Comparison of ENCODE assay signal across 1 cellular context in genomic region chr9:87120610-87121009, GRCh38.
TF ChIP-seq lines count a peak whose summit lies in the region.

No MANE protein-coding gene starts in this region.

TF ChIP-seq in SK-N-SH, 30 proteins besides CTCF, POLR2A, EP300 and RAD21 (continued from another document):
- TF ChIP-seq NRF1 (IDR thresholded peaks at IDR 0.05; ENCODE audit: low read depth, low read length): no peak
- TF ChIP-seq, protein P1, sequence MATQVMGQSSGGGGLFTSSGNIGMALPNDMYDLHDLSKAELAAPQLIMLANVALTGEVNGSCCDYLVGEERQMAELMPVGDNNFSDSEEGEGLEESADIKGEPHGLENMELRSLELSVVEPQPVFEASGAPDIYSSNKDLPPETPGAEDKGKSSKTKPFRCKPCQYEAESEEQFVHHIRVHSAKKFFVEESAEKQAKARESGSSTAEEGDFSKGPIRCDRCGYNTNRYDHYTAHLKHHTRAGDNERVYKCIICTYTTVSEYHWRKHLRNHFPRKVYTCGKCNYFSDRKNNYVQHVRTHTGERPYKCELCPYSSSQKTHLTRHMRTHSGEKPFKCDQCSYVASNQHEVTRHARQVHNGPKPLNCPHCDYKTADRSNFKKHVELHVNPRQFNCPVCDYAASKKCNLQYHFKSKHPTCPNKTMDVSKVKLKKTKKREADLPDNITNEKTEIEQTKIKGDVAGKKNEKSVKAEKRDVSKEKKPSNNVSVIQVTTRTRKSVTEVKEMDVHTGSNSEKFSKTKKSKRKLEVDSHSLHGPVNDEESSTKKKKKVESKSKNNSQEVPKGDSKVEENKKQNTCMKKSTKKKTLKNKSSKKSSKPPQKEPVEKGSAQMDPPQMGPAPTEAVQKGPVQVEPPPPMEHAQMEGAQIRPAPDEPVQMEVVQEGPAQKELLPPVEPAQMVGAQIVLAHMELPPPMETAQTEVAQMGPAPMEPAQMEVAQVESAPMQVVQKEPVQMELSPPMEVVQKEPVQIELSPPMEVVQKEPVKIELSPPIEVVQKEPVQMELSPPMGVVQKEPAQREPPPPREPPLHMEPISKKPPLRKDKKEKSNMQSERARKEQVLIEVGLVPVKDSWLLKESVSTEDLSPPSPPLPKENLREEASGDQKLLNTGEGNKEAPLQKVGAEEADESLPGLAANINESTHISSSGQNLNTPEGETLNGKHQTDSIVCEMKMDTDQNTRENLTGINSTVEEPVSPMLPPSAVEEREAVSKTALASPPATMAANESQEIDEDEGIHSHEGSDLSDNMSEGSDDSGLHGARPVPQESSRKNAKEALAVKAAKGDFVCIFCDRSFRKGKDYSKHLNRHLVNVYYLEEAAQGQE (IDR thresholded peaks at IDR 0.05; ENCODE audit: low read depth, low read length): no peak
- TF ChIP-seq, protein P2, sequence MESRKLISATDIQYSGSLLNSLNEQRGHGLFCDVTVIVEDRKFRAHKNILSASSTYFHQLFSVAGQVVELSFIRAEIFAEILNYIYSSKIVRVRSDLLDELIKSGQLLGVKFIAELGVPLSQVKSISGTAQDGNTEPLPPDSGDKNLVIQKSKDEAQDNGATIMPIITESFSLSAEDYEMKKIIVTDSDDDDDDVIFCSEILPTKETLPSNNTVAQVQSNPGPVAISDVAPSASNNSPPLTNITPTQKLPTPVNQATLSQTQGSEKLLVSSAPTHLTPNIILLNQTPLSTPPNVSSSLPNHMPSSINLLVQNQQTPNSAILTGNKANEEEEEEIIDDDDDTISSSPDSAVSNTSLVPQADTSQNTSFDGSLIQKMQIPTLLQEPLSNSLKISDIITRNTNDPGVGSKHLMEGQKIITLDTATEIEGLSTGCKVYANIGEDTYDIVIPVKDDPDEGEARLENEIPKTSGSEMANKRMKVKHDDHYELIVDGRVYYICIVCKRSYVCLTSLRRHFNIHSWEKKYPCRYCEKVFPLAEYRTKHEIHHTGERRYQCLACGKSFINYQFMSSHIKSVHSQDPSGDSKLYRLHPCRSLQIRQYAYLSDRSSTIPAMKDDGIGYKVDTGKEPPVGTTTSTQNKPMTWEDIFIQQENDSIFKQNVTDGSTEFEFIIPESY (IDR thresholded peaks at IDR 0.05; ENCODE audit: borderline replicate concordance, low read depth): no peak
- no peak for TF ChIP-seq YY1 (IDR thresholded peaks at IDR 0.05; ENCODE audit: low read depth)
- no peak for TF ChIP-seq FOSL2 (IDR thresholded peaks at IDR 0.05; ENCODE audit: borderline replicate concordance, low read depth)
- TF ChIP-seq RXRA (IDR thresholded peaks at IDR 0.05; ENCODE audit: borderline replicate concordance, low read depth): no peak
- TF ChIP-seq POLR2AphosphoS5 (IDR thresholded peaks at IDR 0.05; ENCODE audit: low read depth, low read length): no peak
- TF ChIP-seq MEF2A (IDR thresholded peaks at IDR 0.05; ENCODE audit: borderline replicate concordance, low read depth): no peak
- no peak for TF ChIP-seq GABPA (IDR thresholded peaks at IDR 0.05; ENCODE audit: low read depth)
